ENCODE assay signal across 26 cellular contexts in genomic region chr9:115393976-115394775, GRCh38.
DNase-seq lines count a peak whose midpoint lies in the region; ATAC-seq and TF ChIP-seq lines count a peak whose summit lies in the region.
"Had no signal": no experiment of that assay in that cellular context is flagged by ENCODE, and none has a peak within 500 bp of the region (broad histone marks: within the 10 kb centered on the region; RNA-seq: fewer than 3 reads in every experiment).

No MANE protein-coding gene starts in this region.

- no peak for TF ChIP-seq CTCF in RWPE2 (IDR thresholded peaks at IDR 0.05; ENCODE audit: poor library complexity, severe bottlenecking)

- H3K4me1 ChIP-seq in RWPE2 (ENCODE audit: insufficient read depth, poor library complexity, severe bottlenecking): peaks cover 24% of the 10 kb centered on the region

- H3K4me3 ChIP-seq in RWPE2 (ENCODE audit: severe bottlenecking): no peak overlapping the region
- H3K4me3 ChIP-seq: dorsolateral prefrontal cortex, GM12878, K562, testis had no signal

- DNase-seq in Daoy (ENCODE audit: low read depth): peak; percentile 17
- no peak for DNase-seq in RWPE2 (ENCODE audit: low spot score)
- peak; percentile 45 for DNase-seq in fibroblast of gingiva (ENCODE audit: low read depth)
- DNase-seq in renal cortical epithelial cell (ENCODE audit: low read depth): peak; percentile 69
- no peak for DNase-seq in stimulated activated CD8-positive, alpha-beta memory T cell treated with anti-CD3 and anti-CD28 coated beads, Interleukin-4, amount 100 ng/mL, for 48 hours
- DNase-seq in NK-92 (lab: John Stamatoyannopoulos, UW; ENCODE audit: unreplicated experiment): no peak
- DNase-seq in NCI-H2107 treated with DMSO at 0.1 percent for 48 hours (lab: John Stamatoyannopoulos, UW; ENCODE audit: unreplicated experiment): no peak
- DNase-seq: activated CD4-positive, alpha-beta T cell treated with anti-CD3 and anti-CD28 coated beads for 48 hours; activated naive CD4-positive, alpha-beta T cell treated with anti-CD3 and anti-CD28 coated beads, Interleukin-2, amount 10 ng/mL, durations not matched to agents 7 days and 5 days; CD4-positive, CD25-positive, alpha-beta regulatory T cell; foreskin melanocyte; MM.1S; naive thymus-derived CD8-positive, alpha-beta T cell; NCI-H1417 treated with DMSO at 0.1 percent for 48 hours; NCI-H510A; NK-92 treated with Interleukin-12 subunit alpha and Interleukin-12 subunit beta, amount 100 ng/mL, for 24 hours; stimulated activated CD4-positive, alpha-beta T cell treated with anti-CD3 and anti-CD28 coated beads, Interleukin-4, amount 100 ng/mL, for 1 hour; stimulated activated naive B cell treated with anti-CD40 and anti-IgM and Interleukin-4, amounts not matched to agents 10 μg/mL and 1 μg/mL and 100 μg/mL, for 72 hours; T-helper 17 cell; testis had no signal

- H3K27me3 ChIP-seq in RWPE2 (ENCODE audit: insufficient read depth, poor library complexity, severe bottlenecking): no peaks in the 10 kb centered on the region
- H3K27me3 ChIP-seq: testis had no signal

- H3K36me3 ChIP-seq in RWPE2 (ENCODE audit: low read depth): no peaks in the 10 kb centered on the region

- peak overlapping the region; percentile 57 for H3K27ac ChIP-seq in RWPE2 (ENCODE audit: poor library complexity, severe bottlenecking)
- H3K27ac ChIP-seq: testis had no signal

- no peaks in the 10 kb centered on the region for H3K9me3 ChIP-seq in RWPE2 (ENCODE audit: severe bottlenecking)
- H3K9me3 ChIP-seq: testis had no signal

- ATAC-seq in RWPE2 (ENCODE audit: low read depth) (peak; percentile 83), GM18502 (IDR thresholded peaks at IDR 0.05; ENCODE audit: poor library complexity, unreplicated experiment) (no peak)
- ATAC-seq: K562; left lobe of liver; naive thymus-derived CD8-positive, alpha-beta T cell; Panc1; stimulated activated naive B cell treated with anti-CD40 and anti-IgM and Interleukin-4, amounts not matched to agents 10 μg/mL and 1 μg/mL and 100 μg/mL, for 72 hours; T-helper 17 cell had no signal

Comparison
In these comparisons a context has a peak if more than half of its experiments do, and no peak if none do; other contexts are left out.
1. DNase-seq: peak in Daoy (single experiment), fibroblast of gingiva (single experiment) and renal cortical epithelial cell (single experiment); none in RWPE2 (single experiment), stimulated activated CD8-positive, alpha-beta memory T cell treated with anti-CD3 and anti-CD28 coated beads, Interleukin-4, amount 100 ng/mL, for 48 hours (single experiment), NK-92 (single experiment) and NCI-H2107 treated with DMSO at 0.1 percent for 48 hours (single experiment).